In the genomic region with DNA sequence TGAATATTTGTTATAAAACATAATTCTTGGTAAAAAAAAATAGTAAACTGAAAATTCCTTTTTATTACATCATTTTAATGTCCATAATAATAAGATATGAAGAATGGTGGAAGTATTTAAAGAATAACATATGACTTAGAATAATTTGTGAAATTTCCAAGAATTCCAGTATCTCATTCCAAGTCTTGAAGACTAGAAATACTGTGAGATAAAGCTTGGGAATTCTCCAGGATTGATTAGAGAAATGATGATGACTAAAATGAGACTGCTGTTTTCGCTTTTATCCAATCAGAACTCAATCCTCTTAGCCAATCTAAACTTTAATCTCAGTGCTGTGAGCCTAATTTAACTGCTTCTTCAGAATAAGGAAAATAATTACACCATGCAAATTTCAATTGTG, we compare ENCODE assay signal across 27 cellular contexts.
"Had no signal": no experiment of that assay in that cellular context is flagged by ENCODE, and none has a peak within 500 bp of the region (broad histone marks: within the 10 kb centered on the region; RNA-seq: fewer than 3 reads in every experiment).

No MANE protein-coding gene starts in this region.

- H3K27ac ChIP-seq: breast epithelium, coronary artery, gastroesophageal sphincter, heart right ventricle, pancreas, psoas muscle, right atrium auricular region, thyroid gland, upper lobe of right lung, VCaP had no signal

- H3K4me3 Mint-ChIP-seq: activated CD8-positive, alpha-beta T cell treated with anti-CD3 and anti-CD28 coated beads, Interleukin-2, amount 10 ng/mL, durations not matched to agents 7 days and 5 days; activated naive CD8-positive, alpha-beta T cell; central memory CD8-positive, alpha-beta T cell; endodermal cell; memory B cell; natural killer cell treated with Interleukin-12 subunit alpha and Interleukin-12 subunit beta and Interleukin-15 and Interleukin-18, amount 100 ng/mL, for 72 hours; T-cell; T-helper 2 cell treated with Interferon-gamma antibody and Interleukin-4, amounts not matched to agents 5 μg/mL and 100 μg/mL, for 36 hours had no signal

- H3K4me1 Mint-ChIP-seq: central memory CD8-positive, alpha-beta T cell; endodermal cell; memory B cell; T-cell had no signal

- H3K36me3 ChIP-seq: breast epithelium, gastroesophageal sphincter, heart right ventricle, pancreas, right atrium auricular region, thyroid gland, upper lobe of right lung had no signal

- H3K36me3 Mint-ChIP-seq: activated naive CD8-positive, alpha-beta T cell; natural killer cell treated with Interleukin-12 subunit alpha and Interleukin-12 subunit beta and Interleukin-15 and Interleukin-18, amount 100 ng/mL, for 72 hours; T-cell had no signal

- H3K9me3 Mint-ChIP-seq: T-helper 2 cell treated with Interferon-gamma antibody and Interleukin-4, amounts not matched to agents 5 μg/mL and 100 μg/mL, for 36 hours had no signal

- H3K9me3 ChIP-seq: gastroesophageal sphincter, pancreas, right atrium auricular region, thyroid gland, upper lobe of right lung had no signal

- FAIRE-seq: keratinocyte had no signal

- H3K27me3 Mint-ChIP-seq: activated naive CD8-positive, alpha-beta T cell; central memory CD8-positive, alpha-beta T cell; memory B cell; natural killer cell treated with Interleukin-12 subunit alpha and Interleukin-12 subunit beta and Interleukin-15 and Interleukin-18, amount 100 ng/mL, for 72 hours; T-cell had no signal

- H3K4me3 ChIP-seq: breast epithelium, coronary artery, gastroesophageal sphincter, heart right ventricle, pancreas, psoas muscle, right atrium auricular region, thyroid gland, upper lobe of right lung had no signal

- ATAC-seq: activated CD4-positive, CD25-positive, alpha-beta regulatory T cell treated with anti-CD3 and anti-CD28 coated beads, Interleukin-2, amount 50 U/mL, for 24 hours; activated CD8-positive, alpha-beta T cell treated with anti-CD3 and anti-CD28 coated beads, Interleukin-2, amount 10 ng/mL, durations not matched to agents 7 days and 5 days; gastroesophageal sphincter; heart right ventricle; left colon; natural killer cell treated with Interleukin-12 subunit alpha and Interleukin-12 subunit beta and Interleukin-15 and Interleukin-18, amount 100 ng/mL, for 72 hours; pancreas; psoas muscle; stimulated activated naive CD8-positive, alpha-beta T cell treated with anti-CD3 and anti-CD28 coated beads, Interleukin-15, Interleukin-2, amounts not matched to agents 100 U/mL and 50 U/mL, for 24 hours; T-cell; upper lobe of right lung had no signal

- H3K4me1 ChIP-seq: breast epithelium, heart right ventricle, pancreas, psoas muscle, right atrium auricular region, upper lobe of right lung had no signal

- H3K27ac Mint-ChIP-seq: activated CD8-positive, alpha-beta T cell treated with anti-CD3 and anti-CD28 coated beads, Interleukin-2, amount 10 ng/mL, durations not matched to agents 7 days and 5 days; activated naive CD8-positive, alpha-beta T cell; endodermal cell; memory B cell; natural killer cell treated with Interleukin-12 subunit alpha and Interleukin-12 subunit beta and Interleukin-15 and Interleukin-18, amount 100 ng/mL, for 72 hours; T-cell; T-helper 2 cell treated with Interferon-gamma antibody and Interleukin-4, amounts not matched to agents 5 μg/mL and 100 μg/mL, for 36 hours had no signal

- DNase-seq: activated CD4-positive, alpha-beta T cell treated with anti-CD3 and anti-CD28 coated beads, Interleukin-2, amount 50 U/mL, for 1 hour; activated CD8-positive, alpha-beta T cell treated with anti-CD3 and anti-CD28 coated beads, Interleukin-2, amount 10 ng/mL, durations not matched to agents 7 days and 5 days; activated naive CD4-positive, alpha-beta T cell; activated T-cell treated with anti-CD3 and anti-CD28 coated beads, Interleukin-2, amount 50 U/mL, for 1 hour; endodermal cell; heart right ventricle; left colon; pancreas; psoas muscle; stimulated activated CD4-positive, alpha-beta T cell treated with anti-CD3 and anti-CD28 coated beads, Interleukin-4, amount 100 ng/mL, for 24 hours; stimulated activated naive CD8-positive, alpha-beta T cell treated with anti-CD3 and anti-CD28 coated beads, Interleukin-15, Interleukin-2, amounts not matched to agents 100 U/mL and 50 U/mL, for 24 hours; substantia nigra; T-cell; thyroid gland; upper lobe of right lung had no signal

- H3K27me3 ChIP-seq: gastroesophageal sphincter, heart right ventricle, right atrium auricular region, thyroid gland, upper lobe of right lung had no signal
